36 cellular contexts compared by ENCODE assay signal in the genomic region with DNA sequence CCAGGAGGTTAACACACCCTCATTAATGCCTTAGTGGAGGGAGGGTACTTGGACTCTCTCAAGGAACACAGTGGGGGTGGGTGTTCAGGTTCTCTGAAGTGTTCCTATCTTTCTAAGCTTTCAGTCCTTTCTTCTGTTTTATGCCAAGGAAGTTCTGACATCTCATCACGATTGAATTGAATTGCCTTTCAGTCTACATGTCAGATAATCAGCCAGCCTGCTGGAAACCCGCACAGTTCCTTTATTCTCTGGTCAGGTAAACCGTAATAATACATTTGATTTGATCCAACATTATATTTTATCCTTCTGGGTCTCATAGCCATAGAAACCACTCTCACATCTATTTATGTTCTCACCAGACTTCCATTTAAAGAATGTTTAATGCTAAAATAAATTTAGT.
"Had no signal": no experiment of that assay in that cellular context is flagged by ENCODE, and none has a peak within 500 bp of the region (broad histone marks: within the 10 kb centered on the region; RNA-seq: fewer than 3 reads in every experiment).

No MANE protein-coding gene starts in this region.

- H3K9me3 ChIP-seq: MG63 had no signal

- H3K27me3 ChIP-seq: MG63 had no signal

- DNase-seq: Karpas-422, Kasumi-1, MG63, MM.1S, MV-4-11, NCI-H1048, NCI-H1092, NCI-H1092 treated with DMSO at 0.1 percent for 48 hours, NCI-H1105, NCI-H1105 treated with DMSO at 0.1 percent for 48 hours, NCI-H1417, NCI-H1417 treated with DMSO at 0.1 percent for 48 hours, NCI-H1436, NCI-H1436 treated with DMSO at 0.1 percent for 48 hours, NCI-H146, NCI-H1694, NCI-H1694 treated with DMSO at 0.1 percent for 48 hours, NCI-H187, NCI-H187 treated with DMSO at 0.1 percent for 48 hours, NCI-H1930, NCI-H2029, NCI-H2029 treated with DMSO at 0.1 percent for 48 hours, NCI-H2081, NCI-H2081 treated with DMSO at 0.1 percent for 48 hours, NCI-H2107, NCI-H2171, NCI-H2171 treated with DMSO at 0.1 percent for 48 hours, NCI-H2227 treated with DMSO at 0.1 percent for 48 hours, NCI-H226, NCI-H345, NCI-H446, NCI-H446 treated with DMSO at 0.1 percent for 48 hours, NCI-H510A, NCI-H510A treated with DMSO at 0.1 percent for 48 hours, NCI-H524, NCI-H524 treated with DMSO at 0.1 percent for 48 hours had no signal

- H3K36me3 ChIP-seq: MG63 had no signal

- H3K4me3 ChIP-seq: MG63 had no signal
